8 cellular contexts compared by ENCODE assay signal in genomic region chr19:38851622-38852230, GRCh38. TPM values are rescaled to one million over a fixed set of nuclear protein-coding genes. Genes with fewer than 3 reads are reported as not detected.
DNase-seq lines count a peak whose midpoint lies in the region; ATAC-seq and TF ChIP-seq lines count a peak whose summit lies in the region.

No MANE protein-coding gene starts in this region.

- intact Hi-C loops in lower leg skin (cut with DNase I; ENCODE audit: low total_unique reads): no loop called here

- CTCF ChIA-PET in GM10248 (lab: Yijun Ruan, JAX): interaction anchor here (0.7 to 2.1 kb wide), 6 partner anchors 9 to 449 kb away, joined by 3 to 7 read pairs (median 4); partner anchors contain the start of genes FAM98C, MRPS12 and SARS2

- DNase-seq in GM10248 (ENCODE audit: extremely low spot score) (peak; percentile 91), NCI-H748 treated with DMSO at 0.1 percent for 48 hours (lab: John Stamatoyannopoulos, UW) (peak; percentile 80), dermis microvascular lymphatic vessel endothelial cell (ENCODE audit: low read depth in 2 of 2) (peak; percentile 84 to 94), lower leg skin (ENCODE audit: low spot score in 2 of 2) (peak; percentile 92 to 99)
- peak; percentile 90 to 93 for DNase-seq in activated CD4-positive, alpha-beta T cell treated with anti-CD3 and anti-CD28 coated beads, Interleukin-2, amount 50 U/mL, for 48 hours
- peak; percentile 90 for DNase-seq in stimulated activated CD4-positive, alpha-beta T cell treated with anti-CD3 and anti-CD28 coated beads, Interleukin-4, amount 100 ng/mL, for 1 hour

- POLR2A ChIA-PET in GM10248 (lab: Yijun Ruan, JAX): interaction anchor here (0.5 to 0.6 kb wide), 3 partner anchors 12 to 593 kb away, joined by 3 to 7 read pairs (median 5); partner anchors contain the start of gene SUPT5H

- H3K4me3 ChIP-seq in lower leg skin (ENCODE audit: low read depth, poor library complexity, severe bottlenecking): peak overlapping the region; percentile 91

- ATAC-seq in HG03460 (IDR thresholded peaks at IDR 0.05; ENCODE audit: unreplicated experiment) (peak; percentile 15), GM18873 (IDR thresholded peaks at IDR 0.05; ENCODE audit: low FRiP score, unreplicated experiment) (no peak)

- peak in 1 of 2 donors; percentile 61 for TF ChIP-seq POLR2A in lower leg skin (IDR thresholded peaks at IDR 0.05)

- TF ChIP-seq CTCF in GM10248 (IDR thresholded peaks at IDR 0.05; ENCODE audit: control extremely low read depth, extremely low read depth, low read depth, missing control alignments) (no peak), lower leg skin (IDR thresholded peaks at IDR 0.05) (no peak)

- 0% methylated on average over 39 to 53 of the region's 67 CpGs for WGBS in lower leg skin, 2 donors

RNA-seq across cellular contexts. Expression of gene HNRNPL, which starts 1.9 kb away (rescaled TPM):
- total RNA-seq in dermis microvascular lymphatic vessel endothelial cell (263 and 288 TPM in 2 replicates), lower leg skin (100 to 1,000 TPM; 147 to 203 (median 177) TPM)

RNA-seq across cellular contexts. Expression of gene ECH1, which starts 20.1 kb away (rescaled TPM):
- 50.5 and 59.9 TPM in 2 replicates for total RNA-seq in dermis microvascular lymphatic vessel endothelial cell
- total RNA-seq in lower leg skin: 100 to 1,000 TPM in 2 of 4 donors, 10 to 100 TPM in 2; 59.4 to 197 (median 109) TPM

RNA-seq across cellular contexts. Expression of gene RINL, which starts 26.3 kb away (rescaled TPM):
- total RNA-seq in dermis microvascular lymphatic vessel endothelial cell (8.1 and 10.1 TPM in 2 replicates), lower leg skin (10 to 100 TPM in 3 of 4 donors, 1 to 10 TPM in 1; 5.5 to 14.0 (median 11.6) TPM)

RNA-seq across cellular contexts. Expression of gene LGALS4, which starts 39.0 kb away (rescaled TPM):
- total RNA-seq in dermis microvascular lymphatic vessel endothelial cell (not detected in 2 replicates), lower leg skin (1 to 10 TPM; 1.1 to 2.7 (median 1.9) TPM)

RNA-seq across cellular contexts. Expression of gene SIRT2, which starts 47.7 kb away (rescaled TPM):
- total RNA-seq in dermis microvascular lymphatic vessel endothelial cell (62.3 and 105 TPM in 2 replicates), lower leg skin (100 to 1,000 TPM in 2 of 4 donors, 10 to 100 TPM in 2; 84.6 to 119 (median 101) TPM)
